Comparison of ENCODE assay signal across 22 cellular contexts in genomic region chr1:76285578-76286135, GRCh38.
A peak's percentile ranks its signal among the peaks of the same experiment; 100 is the strongest.
DNase-seq lines count a peak whose midpoint lies in the region; ATAC-seq and TF ChIP-seq lines count a peak whose summit lies in the region.
"Had no signal": no experiment of that assay in that cellular context is flagged by ENCODE, and none has a peak within 500 bp of the region (broad histone marks: within the 10 kb centered on the region; RNA-seq: fewer than 3 reads in every experiment).

No MANE protein-coding gene starts in this region.

- H2BK120ac ChIP-seq in neuronal stem cell (ENCODE audit: low read depth, low read length) = no peak overlapping the region

- H3K4me1 ChIP-seq in HEK293 (ENCODE audit: control insufficient read depth, insufficient read depth, low read length) (peaks cover 5% of the 10 kb centered on the region), neuronal stem cell (ENCODE audit: control insufficient read depth in 2 of 2, insufficient read depth in 1 of 2, low read depth in 1 of 2, low read length in 2 of 2) (peaks cover 3 to 12% of the 10 kb centered on the region in 2 donors)
- H3K4me1 ChIP-seq: foreskin keratinocyte, prostate gland had no signal

- H3K14ac ChIP-seq in neuronal stem cell (ENCODE audit: low read length) = no peak overlapping the region

- no peak for TF ChIP-seq CTCF in HEK293 (tag by site-specific recombination; IDR thresholded peaks at IDR 0.05)

- H2BK15ac ChIP-seq in neuronal stem cell (ENCODE audit: low read length) = no peak overlapping the region

- H3K9me3 ChIP-seq in HEK293 (ENCODE audit: control insufficient read depth, insufficient read depth, low read depth, low read length) (no peaks in the 10 kb centered on the region), neuronal stem cell (replicated peaks in 1 of 2; ENCODE audit: control insufficient read depth in 2 of 2, insufficient read depth in 1 of 2, low read depth in 1 of 2, low read length in 2 of 2) (no peaks in the 10 kb centered on the region)
- H3K9me3 ChIP-seq: prostate gland, thoracic aorta had no signal

- no peaks in the 10 kb centered on the region for H3K9me3 Mint-ChIP-seq in activated CD4-positive, alpha-beta T cell treated with anti-CD3 and anti-CD28 coated beads, Interleukin-2, amount 10 ng/mL, durations not matched to agents 7 days and 5 days
- H3K9me3 Mint-ChIP-seq in activated naive CD4-positive, alpha-beta T cell treated with anti-CD3 and anti-CD28 coated beads, Interleukin-2, amount 10 ng/mL, durations not matched to agents 7 days and 5 days = no peaks in the 10 kb centered on the region
- H3K9me3 Mint-ChIP-seq: activated B cell treated with CpG ODN at 0.5 μM for 24 hours, mesothelial cell of epicardium had no signal

- no peak overlapping the region for H3K27ac ChIP-seq in HEK293 (ENCODE audit: extremely low read depth, low read depth, low read length)
- no peak overlapping the region for H3K27ac ChIP-seq in neuronal stem cell (replicated peaks; ENCODE audit: low read length)
- H3K27ac ChIP-seq: epithelial cell of prostate, foreskin keratinocyte, prostate gland, thoracic aorta had no signal

- H3K18ac ChIP-seq in neuronal stem cell (ENCODE audit: low read length) = no peak overlapping the region

- CTCF ChIA-PET in activated CD4-positive, alpha-beta T cell treated with anti-CD3 and anti-CD28 coated beads, Interleukin-2, amount 10 ng/mL, durations not matched to agents 7 days and 5 days (lab: Charles Lee) = interaction anchor here (0.9 to 1.2 kb wide), 2 partner anchors 18 to 25 kb away, joined by 3 to 5 read pairs; no protein-coding TSS in a partner anchor
- CTCF ChIA-PET in HEK293 (lab: Yijun Ruan, JAX) = no interaction called here
- CTCF ChIA-PET in activated naive CD4-positive, alpha-beta T cell treated with anti-CD3 and anti-CD28 coated beads, Interleukin-2, amount 10 ng/mL, durations not matched to agents 7 days and 5 days (lab: Charles Lee) = interaction anchor here (1.0 to 1.2 kb wide), 2 partner anchors 43 to 131 kb away, joined by 3 read pairs; no protein-coding TSS in a partner anchor

- H3K27ac Mint-ChIP-seq in activated CD4-positive, alpha-beta T cell treated with anti-CD3 and anti-CD28 coated beads, Interleukin-2, amount 10 ng/mL, durations not matched to agents 7 days and 5 days = peak overlapping the region; percentile 47
- H3K27ac Mint-ChIP-seq in activated naive CD4-positive, alpha-beta T cell treated with anti-CD3 and anti-CD28 coated beads, Interleukin-2, amount 10 ng/mL, durations not matched to agents 7 days and 5 days = peak overlapping the region; percentile 79
- H3K27ac Mint-ChIP-seq: activated B cell treated with CpG ODN at 0.5 μM for 24 hours, mesothelial cell of epicardium had no signal

- no peaks in the 10 kb centered on the region for H3K36me3 Mint-ChIP-seq in activated CD4-positive, alpha-beta T cell treated with anti-CD3 and anti-CD28 coated beads, Interleukin-2, amount 10 ng/mL, durations not matched to agents 7 days and 5 days (ENCODE audit: low read depth)
- H3K36me3 Mint-ChIP-seq in activated naive CD4-positive, alpha-beta T cell treated with anti-CD3 and anti-CD28 coated beads, Interleukin-2, amount 10 ng/mL, durations not matched to agents 7 days and 5 days = peaks cover 9% of the 10 kb centered on the region
- H3K36me3 Mint-ChIP-seq: CD8-positive, alpha-beta memory T cell; mesothelial cell of epicardium had no signal

- no peak overlapping the region for H2BK5ac ChIP-seq in neuronal stem cell (ENCODE audit: low read length)

- no peak overlapping the region for H2BK12ac ChIP-seq in neuronal stem cell (ENCODE audit: low read length)

- H3K9ac ChIP-seq in neuronal stem cell (ENCODE audit: low read depth, low read length, poor library complexity) = no peak overlapping the region

- no peaks in the 10 kb centered on the region for H3K27me3 Mint-ChIP-seq in activated CD4-positive, alpha-beta T cell treated with anti-CD3 and anti-CD28 coated beads, Interleukin-2, amount 10 ng/mL, durations not matched to agents 7 days and 5 days
- H3K27me3 Mint-ChIP-seq in activated naive CD4-positive, alpha-beta T cell treated with anti-CD3 and anti-CD28 coated beads, Interleukin-2, amount 10 ng/mL, durations not matched to agents 7 days and 5 days = no peaks in the 10 kb centered on the region
- H3K27me3 Mint-ChIP-seq: activated B cell treated with CpG ODN at 0.5 μM for 24 hours had no signal

- peaks cover 60% of the 10 kb centered on the region for H3K4me1 Mint-ChIP-seq in activated CD4-positive, alpha-beta T cell treated with anti-CD3 and anti-CD28 coated beads, Interleukin-2, amount 10 ng/mL, durations not matched to agents 7 days and 5 days
- peaks cover 64% of the 10 kb centered on the region for H3K4me1 Mint-ChIP-seq in activated naive CD4-positive, alpha-beta T cell treated with anti-CD3 and anti-CD28 coated beads, Interleukin-2, amount 10 ng/mL, durations not matched to agents 7 days and 5 days

- no CpG with 5 or more reads among the region's 4 CpGs for WGBS in neuronal stem cell (ENCODE audit: extremely low coverage in 2 of 2, insufficient read length in 2 of 2, insufficient replicate concordance in 1 of 2), 2 donors

- no peak overlapping the region for H4K91ac ChIP-seq in neuronal stem cell (ENCODE audit: low read depth, low read length, poor library complexity)

- H2AFZ ChIP-seq in neuronal stem cell (ENCODE audit: low read length) = no peak overlapping the region

- no peak overlapping the region for H3K23ac ChIP-seq in neuronal stem cell (ENCODE audit: low read depth, low read length, poor library complexity)

- H3K4me3 Mint-ChIP-seq in activated CD4-positive, alpha-beta T cell treated with anti-CD3 and anti-CD28 coated beads, Interleukin-2, amount 10 ng/mL, durations not matched to agents 7 days and 5 days = no peak overlapping the region
- H3K4me3 Mint-ChIP-seq in activated naive CD4-positive, alpha-beta T cell treated with anti-CD3 and anti-CD28 coated beads, Interleukin-2, amount 10 ng/mL, durations not matched to agents 7 days and 5 days = no peak overlapping the region
- H3K4me3 Mint-ChIP-seq: activated B cell treated with CpG ODN at 0.5 μM for 24 hours, mesothelial cell of epicardium had no signal

- H3K36me3 ChIP-seq in HEK293 (ENCODE audit: control insufficient read depth in 2 of 2, insufficient read depth in 1 of 2, low read length in 2 of 2) (no peaks in the 10 kb centered on the region), neuronal stem cell (replicated peaks in 1 of 2; ENCODE audit: control insufficient read depth in 2 of 2, insufficient read depth in 2 of 2, low read length in 2 of 2) (no peaks in the 10 kb centered on the region)
- H3K36me3 ChIP-seq: prostate gland, thoracic aorta had no signal

- no peak overlapping the region for H3K4me2 ChIP-seq in neuronal stem cell (ENCODE audit: insufficient read depth, low read length, poor library complexity, severe bottlenecking)

- H3K4ac ChIP-seq in neuronal stem cell (ENCODE audit: low read length) = no peak overlapping the region

- H2AK5ac ChIP-seq in neuronal stem cell (ENCODE audit: low read depth, low read length) = no peak overlapping the region

- H4K8ac ChIP-seq in neuronal stem cell (ENCODE audit: low read depth, low read length) = no peak overlapping the region

- POLR2A ChIA-PET in activated CD4-positive, alpha-beta T cell treated with anti-CD3 and anti-CD28 coated beads, Interleukin-2, amount 10 ng/mL, durations not matched to agents 7 days and 5 days (lab: Charles Lee) = no interaction called here
- POLR2A ChIA-PET in HEK293 (lab: Yijun Ruan, JAX) = no interaction called here

- ATAC-seq in GM19023 (IDR thresholded peaks at IDR 0.05; ENCODE audit: unreplicated experiment) = no peak
- ATAC-seq: foreskin keratinocyte, left colon had no signal

- H3K79me1 ChIP-seq in neuronal stem cell (ENCODE audit: low read depth, low read length) = no peaks in the 10 kb centered on the region

- no peaks in the 10 kb centered on the region for H3K27me3 ChIP-seq in neuronal stem cell (ENCODE audit: control insufficient read depth in 3 of 3, insufficient read depth in 3 of 3, low read depth in 1 of 3, low read length in 3 of 3)
- H3K27me3 ChIP-seq: dorsolateral prefrontal cortex, foreskin keratinocyte had no signal

- H3K4me3 ChIP-seq in HEK293 (ENCODE audit: low read depth, low read length) (no peak overlapping the region), neuronal stem cell (ENCODE audit: low read length in 2 of 2) (no peak overlapping the region)
- H3K4me3 ChIP-seq: dorsolateral prefrontal cortex, prostate gland, thoracic aorta had no signal

- peak; percentile 25 for DNase-seq in activated CD4-positive, alpha-beta T cell treated with anti-CD3 and anti-CD28 coated beads, Interleukin-2, amount 10 ng/mL, durations not matched to agents 7 days and 5 days
- no peak for DNase-seq in activated CD4-positive, alpha-beta T cell treated with anti-CD3 and anti-CD28 coated beads for 1 hour
- DNase-seq in Ammon's horn (ENCODE audit: low spot score) (peak; percentile 56), neuronal stem cell (ENCODE audit: low spot score) (no peak), ureter (ENCODE audit: low spot score) (no peak)
- DNase-seq in activated naive CD4-positive, alpha-beta T cell treated with anti-CD3 and anti-CD28 coated beads, Interleukin-2, amount 10 ng/mL, durations not matched to agents 7 days and 5 days = peak; percentile 58
- DNase-seq: activated B cell treated with CpG ODN at 0.5 μM for 24 hours; amniotic stem cell; CD8-positive, alpha-beta memory T cell; DMS79; dorsolateral prefrontal cortex; foreskin keratinocyte; left colon; NCI-H1436; NCI-H526; SHP77 had no signal

TF ChIP-seq in HEK293, 187 proteins besides CTCF, POLR2A, EP300 and RAD21:
- peak; percentile 27; the same call in 1 of the 2 replicates for TF ChIP-seq ZFHX2 (tag by site-specific recombination; conservative IDR thresholded peaks at IDR 0.05)
- no peak for TF ChIP-seq IKZF3 (tag by site-specific recombination; IDR thresholded peaks at IDR 0.05)

Comparison
In these comparisons a context has a peak if more than half of its experiments do, and no peak if none do; other contexts are left out.
1. DNase-seq: peak in activated CD4-positive, alpha-beta T cell treated with anti-CD3 and anti-CD28 coated beads, Interleukin-2, amount 10 ng/mL, durations not matched to agents 7 days and 5 days (single experiment), Ammon's horn (single experiment) and activated naive CD4-positive, alpha-beta T cell treated with anti-CD3 and anti-CD28 coated beads, Interleukin-2, amount 10 ng/mL, durations not matched to agents 7 days and 5 days (single experiment); none in activated CD4-positive, alpha-beta T cell treated with anti-CD3 and anti-CD28 coated beads for 1 hour (single experiment), neuronal stem cell (single experiment) and ureter (single experiment).